1 cellular context compared by ENCODE assay signal in genomic region chr7:50308301-50309129, GRCh38.
TF ChIP-seq lines count a peak whose summit lies in the region.

No MANE protein-coding gene starts in this region.

TF ChIP-seq in K562, 482 proteins besides CTCF, POLR2A, EP300 and RAD21 (continued from another document and continues in another):
- TF ChIP-seq RERE (CRISPR knock-in tag; IDR thresholded peaks at IDR 0.05; ENCODE audit: borderline replicate concordance): no peak
- TF ChIP-seq AFF4 (CRISPR knock-in tag; IDR thresholded peaks at IDR 0.05): 0 out of 2 replicates have a peak, but pooled peaks have one; percentile 36
- no peak for TF ChIP-seq NR2C2 (CRISPR knock-in tag; IDR thresholded peaks at IDR 0.05)
- no peak for TF ChIP-seq NR2C2 (tag; IDR thresholded peaks at IDR 0.05)
- TF ChIP-seq, protein P1, sequence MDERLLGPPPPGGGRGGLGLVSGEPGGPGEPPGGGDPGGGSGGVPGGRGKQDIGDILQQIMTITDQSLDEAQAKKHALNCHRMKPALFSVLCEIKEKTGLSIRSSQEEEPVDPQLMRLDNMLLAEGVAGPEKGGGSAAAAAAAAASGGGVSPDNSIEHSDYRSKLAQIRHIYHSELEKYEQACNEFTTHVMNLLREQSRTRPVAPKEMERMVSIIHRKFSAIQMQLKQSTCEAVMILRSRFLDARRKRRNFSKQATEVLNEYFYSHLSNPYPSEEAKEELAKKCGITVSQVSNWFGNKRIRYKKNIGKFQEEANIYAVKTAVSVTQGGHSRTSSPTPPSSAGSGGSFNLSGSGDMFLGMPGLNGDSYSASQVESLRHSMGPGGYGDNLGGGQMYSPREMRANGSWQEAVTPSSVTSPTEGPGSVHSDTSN (CRISPR knock-in tag; IDR thresholded peaks at IDR 0.05; ENCODE audit: low read depth): no peak
- TF ChIP-seq, protein P1 (tag; conservative IDR thresholded peaks at IDR 0.05; ENCODE audit: low read depth): no peak
- TF ChIP-seq MXI1 (IDR thresholded peaks at IDR 0.05; ENCODE audit: low read depth, low read length): no peak
- no peak for TF ChIP-seq CBX1 (IDR thresholded peaks at IDR 0.05; ENCODE audit: low read depth)
- TF ChIP-seq POLR3A (IDR thresholded peaks at IDR 0.05; ENCODE audit: borderline replicate concordance, extremely low read depth, insufficient read depth, insufficient read length): no peak
- no peak for TF ChIP-seq TARDBP (IDR thresholded peaks at IDR 0.05)
- no peak for TF ChIP-seq TAF7 (tag; IDR thresholded peaks at IDR 0.05)
- TF ChIP-seq CXXC5 (CRISPR knock-in tag; IDR thresholded peaks at IDR 0.05): no peak
- TF ChIP-seq PHF8 (IDR thresholded peaks at IDR 0.05; ENCODE audit: borderline replicate concordance, low read length): no peak; the same call in 1 of the 2 replicates
- peak; percentile 29 for TF ChIP-seq MEIS2 (IDR thresholded peaks at IDR 0.05; ENCODE audit: partially characterized antibody)
- no peak for TF ChIP-seq ILF3 (IDR thresholded peaks at IDR 0.05; ENCODE audit: borderline replicate concordance)
- TF ChIP-seq ZNF197 (CRISPR knock-in tag; IDR thresholded peaks at IDR 0.05; ENCODE audit: low read depth): no peak; the same call in 1 of the 2 replicates
- TF ChIP-seq NCOA2 (IDR thresholded peaks at IDR 0.05; ENCODE audit: partially characterized antibody in 2 of 2): no peak
- no peak for TF ChIP-seq NCOA6 (IDR thresholded peaks at IDR 0.05)
- TF ChIP-seq, protein P2, sequence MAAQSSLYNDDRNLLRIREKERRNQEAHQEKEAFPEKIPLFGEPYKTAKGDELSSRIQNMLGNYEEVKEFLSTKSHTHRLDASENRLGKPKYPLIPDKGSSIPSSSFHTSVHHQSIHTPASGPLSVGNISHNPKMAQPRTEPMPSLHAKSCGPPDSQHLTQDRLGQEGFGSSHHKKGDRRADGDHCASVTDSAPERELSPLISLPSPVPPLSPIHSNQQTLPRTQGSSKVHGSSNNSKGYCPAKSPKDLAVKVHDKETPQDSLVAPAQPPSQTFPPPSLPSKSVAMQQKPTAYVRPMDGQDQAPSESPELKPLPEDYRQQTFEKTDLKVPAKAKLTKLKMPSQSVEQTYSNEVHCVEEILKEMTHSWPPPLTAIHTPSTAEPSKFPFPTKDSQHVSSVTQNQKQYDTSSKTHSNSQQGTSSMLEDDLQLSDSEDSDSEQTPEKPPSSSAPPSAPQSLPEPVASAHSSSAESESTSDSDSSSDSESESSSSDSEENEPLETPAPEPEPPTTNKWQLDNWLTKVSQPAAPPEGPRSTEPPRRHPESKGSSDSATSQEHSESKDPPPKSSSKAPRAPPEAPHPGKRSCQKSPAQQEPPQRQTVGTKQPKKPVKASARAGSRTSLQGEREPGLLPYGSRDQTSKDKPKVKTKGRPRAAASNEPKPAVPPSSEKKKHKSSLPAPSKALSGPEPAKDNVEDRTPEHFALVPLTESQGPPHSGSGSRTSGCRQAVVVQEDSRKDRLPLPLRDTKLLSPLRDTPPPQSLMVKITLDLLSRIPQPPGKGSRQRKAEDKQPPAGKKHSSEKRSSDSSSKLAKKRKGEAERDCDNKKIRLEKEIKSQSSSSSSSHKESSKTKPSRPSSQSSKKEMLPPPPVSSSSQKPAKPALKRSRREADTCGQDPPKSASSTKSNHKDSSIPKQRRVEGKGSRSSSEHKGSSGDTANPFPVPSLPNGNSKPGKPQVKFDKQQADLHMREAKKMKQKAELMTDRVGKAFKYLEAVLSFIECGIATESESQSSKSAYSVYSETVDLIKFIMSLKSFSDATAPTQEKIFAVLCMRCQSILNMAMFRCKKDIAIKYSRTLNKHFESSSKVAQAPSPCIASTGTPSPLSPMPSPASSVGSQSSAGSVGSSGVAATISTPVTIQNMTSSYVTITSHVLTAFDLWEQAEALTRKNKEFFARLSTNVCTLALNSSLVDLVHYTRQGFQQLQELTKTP (IDR thresholded peaks at IDR 0.05; ENCODE audit: low read depth in 1 of 2, partially characterized antibody in 2 of 2): no peak
- TF ChIP-seq NFIX (CRISPR knock-in tag; IDR thresholded peaks at IDR 0.05; ENCODE audit: low read depth): no peak
- no peak for TF ChIP-seq ZNF407 (IDR thresholded peaks at IDR 0.05; ENCODE audit: low read depth)
- no peak for TF ChIP-seq XRCC3 (IDR thresholded peaks at IDR 0.05)
- no peak for TF ChIP-seq NFIC (IDR thresholded peaks at IDR 0.05)
- no peak for TF ChIP-seq CBFA2T2 (conservative IDR thresholded peaks at IDR 0.05)
- TF ChIP-seq, protein P3, sequence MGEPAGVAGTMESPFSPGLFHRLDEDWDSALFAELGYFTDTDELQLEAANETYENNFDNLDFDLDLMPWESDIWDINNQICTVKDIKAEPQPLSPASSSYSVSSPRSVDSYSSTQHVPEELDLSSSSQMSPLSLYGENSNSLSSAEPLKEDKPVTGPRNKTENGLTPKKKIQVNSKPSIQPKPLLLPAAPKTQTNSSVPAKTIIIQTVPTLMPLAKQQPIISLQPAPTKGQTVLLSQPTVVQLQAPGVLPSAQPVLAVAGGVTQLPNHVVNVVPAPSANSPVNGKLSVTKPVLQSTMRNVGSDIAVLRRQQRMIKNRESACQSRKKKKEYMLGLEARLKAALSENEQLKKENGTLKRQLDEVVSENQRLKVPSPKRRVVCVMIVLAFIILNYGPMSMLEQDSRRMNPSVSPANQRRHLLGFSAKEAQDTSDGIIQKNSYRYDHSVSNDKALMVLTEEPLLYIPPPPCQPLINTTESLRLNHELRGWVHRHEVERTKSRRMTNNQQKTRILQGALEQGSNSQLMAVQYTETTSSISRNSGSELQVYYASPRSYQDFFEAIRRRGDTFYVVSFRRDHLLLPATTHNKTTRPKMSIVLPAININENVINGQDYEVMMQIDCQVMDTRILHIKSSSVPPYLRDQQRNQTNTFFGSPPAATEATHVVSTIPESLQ (CRISPR knock-in tag; IDR thresholded peaks at IDR 0.05): no peak
